ENCODE assay signal across 29 cellular contexts in the genomic region with DNA sequence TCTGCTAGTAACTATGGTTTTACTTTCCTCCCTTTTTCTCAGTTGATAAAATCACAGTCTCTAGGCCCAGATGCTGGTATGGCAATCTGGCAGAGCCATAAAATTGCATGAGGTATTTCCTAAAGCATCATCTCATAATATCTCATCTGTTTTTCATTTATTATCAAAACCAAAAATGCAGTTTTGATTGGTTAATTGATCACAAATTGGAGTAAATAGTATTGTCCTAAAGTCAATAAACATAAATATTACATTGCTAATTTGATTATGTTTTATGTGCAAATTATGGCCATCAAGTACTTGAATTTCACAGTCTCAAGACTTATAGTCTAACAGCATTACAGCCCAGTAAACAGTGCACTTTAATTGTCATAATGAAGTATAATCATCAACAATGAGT.
"Had no signal": no experiment of that assay in that cellular context is flagged by ENCODE, and none has a peak within 500 bp of the region (broad histone marks: within the 10 kb centered on the region; RNA-seq: fewer than 3 reads in every experiment).

No MANE protein-coding gene starts in this region.

- ATAC-seq: activated CD8-positive, alpha-beta T cell treated with anti-CD3 and anti-CD28 coated beads for 36 hours; activated naive CD4-positive, alpha-beta T cell treated with anti-CD3 and anti-CD28 coated beads, Interleukin-2, amount 50 U/mL, for 72 hours; activated T-cell treated with anti-CD3 and anti-CD28 coated beads, Interleukin-2, amount 50 U/mL, for 4 hours; activated T-cell treated with anti-CD3 and anti-CD28 coated beads, Interleukin-2, amount 50 U/mL, for 72 hours; activated T-helper 17 cell treated with anti-CD3 and anti-CD28 coated beads, Interleukin-2, amount 50 U/mL, for 72 hours; body of pancreas had no signal

- DNase-seq: activated B cell treated with CpG ODN at 0.5 μM for 24 hours; activated CD4-positive, alpha-beta memory T cell treated with anti-CD3 and anti-CD28 coated beads for 36 hours; activated CD4-positive, alpha-beta T cell treated with anti-CD3 and anti-CD28 coated beads for 4 hours; activated CD4-positive, alpha-beta T cell treated with anti-CD3 and anti-CD28 coated beads, Interleukin-2, amount 10 ng/mL, durations not matched to agents 24 days and 14 days; activated CD4-positive, alpha-beta T cell treated with anti-CD3 and anti-CD28 coated beads, Interleukin-2, amount 50 U/mL, for 1 hour; activated CD4-positive, alpha-beta T cell treated with anti-CD3 and anti-CD28 coated beads, Interleukin-2, amount 50 U/mL, for 4 hours; activated CD4-positive, CD25-positive, alpha-beta regulatory T cell treated with anti-CD3 and anti-CD28 coated beads, Interleukin-2, amount 50 U/mL, for 72 hours; activated CD8-positive, alpha-beta memory T cell treated with anti-CD3 and anti-CD28 coated beads, Interleukin-2, amount 50 U/mL, for 4 hours; activated CD8-positive, alpha-beta T cell treated with anti-CD3 and anti-CD28 coated beads for 36 hours; activated effector memory CD4-positive, alpha-beta T cell treated with anti-CD3 and anti-CD28 coated beads, Interleukin-2, amount 50 U/mL, for 16 hours; activated gamma-delta T cell treated with Interleukin-2 at 50 U/mL for 16 hours; activated naive CD4-positive, alpha-beta T cell; activated naive CD4-positive, alpha-beta T cell treated with anti-CD3 and anti-CD28 coated beads for 36 hours; activated naive CD4-positive, alpha-beta T cell treated with anti-CD3 and anti-CD28 coated beads, Interleukin-2, amount 50 U/mL, for 16 hours; activated naive CD8-positive, alpha-beta T cell treated with anti-CD3 and anti-CD28 coated beads for 36 hours; activated T-cell treated with anti-CD3 and anti-CD28 coated beads for 4 hours; activated T-cell treated with anti-CD3 and anti-CD28 coated beads, Interleukin-2, amount 50 U/mL, for 1 hour; activated T-cell treated with anti-CD3 and anti-CD28 coated beads, Interleukin-2, amount 50 U/mL, for 4 hours; activated T-cell treated with anti-CD3 and anti-CD28 coated beads, Interleukin-2, amount 50 U/mL, for 72 hours; adrenal gland; amniotic stem cell; aorta; body of pancreas; brain microvascular endothelial cell; central memory CD4-positive, alpha-beta T cell; T-helper 2 cell; T-helper 9 cell had no signal
